23 cellular contexts compared by ENCODE assay signal in genomic region chr14:56237398-56237797, GRCh38.
"Had no signal": no experiment of that assay in that cellular context is flagged by ENCODE, and none has a peak within 500 bp of the region (broad histone marks: within the 10 kb centered on the region; RNA-seq: fewer than 3 reads in every experiment).

No MANE protein-coding gene starts in this region.

- H3K36me3 ChIP-seq: colonic mucosa, lower lobe of right lung, sigmoid colon, vagina had no signal

- H3K4me3 ChIP-seq: colonic mucosa, dorsolateral prefrontal cortex, hepatocyte, lower lobe of right lung, mucosa of descending colon, sigmoid colon, testis, vagina had no signal

- H3K4me1 ChIP-seq: colonic mucosa, lower lobe of right lung, sigmoid colon, vagina had no signal

- H3K27ac ChIP-seq: colonic mucosa, dorsolateral prefrontal cortex, hepatocyte, lower lobe of right lung, sigmoid colon, testis, vagina had no signal

- H3K27me3 ChIP-seq: colonic mucosa, dorsolateral prefrontal cortex, hepatocyte, sigmoid colon, testis, vagina had no signal

- DNase-seq: activated CD4-positive, alpha-beta memory T cell treated with anti-CD3 and anti-CD28 coated beads, Interleukin-2, amount 10 ng/mL, durations not matched to agents 7 days and 5 days; activated CD4-positive, alpha-beta T cell treated with anti-CD3 and anti-CD28 coated beads, Interleukin-2, amount 10 ng/mL, durations not matched to agents 24 days and 14 days; activated CD8-positive, alpha-beta memory T cell treated with anti-CD3 and anti-CD28 coated beads, Interleukin-2, amount 10 ng/mL, durations not matched to agents 7 days and 5 days; activated effector memory CD4-positive, alpha-beta T cell treated with anti-CD3 and anti-CD28 coated beads, Interleukin-2, amount 50 U/mL, for 16 hours; activated naive CD4-positive, alpha-beta T cell treated with anti-CD3 and anti-CD28 coated beads, Interleukin-2, amount 10 ng/mL, durations not matched to agents 7 days and 5 days; activated T-cell treated with anti-CD3 and anti-CD28 coated beads for 4 hours; amygdala; colonic mucosa; dorsolateral prefrontal cortex; effector memory CD8-positive, alpha-beta T cell; glutamatergic neuron; immature natural killer cell; lower lobe of right lung; mesendoderm; mucosa of descending colon; occipital lobe; sigmoid colon; stimulated activated CD4-positive, alpha-beta T cell treated with anti-CD3 and anti-CD28 coated beads, Interleukin-4, amount 100 ng/mL, for 1 hour; stimulated activated naive CD4-positive, alpha-beta T cell; testis; trophoblast cell had no signal

- H3K9me3 ChIP-seq: colonic mucosa, lower lobe of right lung, mucosa of descending colon, sigmoid colon, testis, vagina had no signal
